15 cellular contexts compared by ENCODE assay signal in the genomic region with DNA sequence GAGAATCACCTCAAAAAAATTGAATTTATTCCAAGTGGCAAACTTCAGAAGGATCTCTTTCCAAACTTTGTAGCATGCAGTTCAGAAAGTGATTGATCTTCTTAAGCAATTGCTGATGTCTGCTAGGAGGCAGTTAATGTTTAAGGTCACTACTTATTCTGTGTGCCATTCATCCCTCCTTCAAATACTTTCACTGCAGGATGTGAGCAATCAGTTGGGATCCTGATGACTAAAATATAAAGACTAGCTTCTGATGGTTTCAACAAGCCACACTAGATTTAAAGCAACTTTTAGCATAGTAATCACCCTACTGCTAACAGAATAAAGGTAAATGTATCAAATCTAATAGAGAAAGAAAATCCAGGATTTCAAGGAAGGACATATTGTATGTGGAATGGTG.
A peak's percentile ranks its signal among the peaks of the same experiment; 100 is the strongest.
DNase-seq lines count a peak whose midpoint lies in the region; ATAC-seq, FAIRE-seq and TF ChIP-seq lines count a peak whose summit lies in the region.
"Had no signal": no experiment of that assay in that cellular context is flagged by ENCODE, and none has a peak within 500 bp of the region (broad histone marks: within the 10 kb centered on the region; RNA-seq: fewer than 3 reads in every experiment).

No MANE protein-coding gene starts in this region.

- peaks cover 2% of the 10 kb centered on the region for H3K36me3 Mint-ChIP-seq in astrocyte (ENCODE audit: low read depth, unreplicated experiment)
- no peaks in the 10 kb centered on the region for H3K36me3 Mint-ChIP-seq in type B pancreatic cell

- no peaks in the 10 kb centered on the region for H3K9me3 ChIP-seq in astrocyte (ENCODE audit: insufficient read depth, low read depth, low read length)

- H3K9me3 Mint-ChIP-seq in astrocyte (ENCODE audit: unreplicated experiment) = no peaks in the 10 kb centered on the region
- H3K9me3 Mint-ChIP-seq in type B pancreatic cell = peaks cover 5% of the 10 kb centered on the region

- no peak for TF ChIP-seq CTCF in astrocyte (IDR thresholded peaks at IDR 0.05; ENCODE audit: insufficient read depth, low read depth, low read length)
- no peak for TF ChIP-seq CTCF in foreskin keratinocyte (conservative IDR thresholded peaks at IDR 0.05)
- no peak for TF ChIP-seq CTCF in type B pancreatic cell (conservative IDR thresholded peaks at IDR 0.05)
- no peak for TF ChIP-seq CTCF in coronary artery (IDR thresholded peaks at IDR 0.05)

- H3K9ac ChIP-seq in astrocyte (ENCODE audit: low read length) = no peak overlapping the region

- H2AFZ ChIP-seq in astrocyte (ENCODE audit: low read depth, low read length) = no peak overlapping the region

- H3K27me3 Mint-ChIP-seq in astrocyte (ENCODE audit: low read depth, unreplicated experiment) (no peaks in the 10 kb centered on the region), type B pancreatic cell (no peaks in the 10 kb centered on the region)

- DNase-seq in HT1080 (ENCODE audit: low read depth) = peak; percentile 66
- peak; percentile 32 for DNase-seq in astrocyte (ENCODE audit: low read depth)
- peak; percentile 13 to 51 for DNase-seq in foreskin keratinocyte
- DNase-seq in type B pancreatic cell (ENCODE audit: extremely low spot score, unreplicated experiment) = no peak
- no peak for DNase-seq in cerebellum (ENCODE audit: low spot score)
- no peak for DNase-seq in NCI-H510A treated with DMSO at 0.1 percent for 48 hours (lab: John Stamatoyannopoulos, UW)
- no peak for DNase-seq in coronary artery (ENCODE audit: low spot score)
- DNase-seq: DMS153, H7, NCI-H1417 treated with DMSO at 0.1 percent for 48 hours, NCI-H1930, NCI-H446, NCI-H748 treated with DMSO at 0.1 percent for 48 hours had no signal

- H3K4me1 Mint-ChIP-seq in astrocyte (ENCODE audit: low read depth, unreplicated experiment) (peaks cover 13% of the 10 kb centered on the region), type B pancreatic cell (ENCODE audit: unreplicated experiment) (peaks cover 6% of the 10 kb centered on the region)

- no peak for FAIRE-seq in astrocyte (lab: Jason Lieb, UNC)

- H3K4me2 ChIP-seq in astrocyte (ENCODE audit: low read length) = peak overlapping the region; percentile 23

- no peaks in the 10 kb centered on the region for H4K20me1 ChIP-seq in astrocyte (ENCODE audit: insufficient read depth, low read length)

- H3K27me3 ChIP-seq in astrocyte (ENCODE audit: insufficient read depth, low read length) (no peaks in the 10 kb centered on the region), foreskin keratinocyte (no peaks in the 10 kb centered on the region)

- no peaks in the 10 kb centered on the region for H3K79me2 ChIP-seq in astrocyte (ENCODE audit: insufficient read depth, low read length)

- H3K4me3 Mint-ChIP-seq in astrocyte (ENCODE audit: unreplicated experiment) = no peak overlapping the region
- peak overlapping the region; percentile 22 for H3K4me3 Mint-ChIP-seq in type B pancreatic cell

- no peak overlapping the region for H3K27ac Mint-ChIP-seq in astrocyte (ENCODE audit: unreplicated experiment)
- no peak overlapping the region for H3K27ac Mint-ChIP-seq in type B pancreatic cell

- ATAC-seq in foreskin keratinocyte = peak; percentile 61
- ATAC-seq: Right ventricle myocardium inferior had no signal

- H3K4me1 ChIP-seq in astrocyte (ENCODE audit: insufficient read depth, low read length) = no peaks in the 10 kb centered on the region
- H3K4me1 ChIP-seq in foreskin keratinocyte = peaks cover 7% of the 10 kb centered on the region

- H3K27ac ChIP-seq in astrocyte (ENCODE audit: low read depth, low read length) (no peak overlapping the region), foreskin keratinocyte (no peak overlapping the region), coronary artery (no peak overlapping the region)
- H3K27ac ChIP-seq: C4-2B had no signal

- no peaks in the 10 kb centered on the region for H3K36me3 ChIP-seq in astrocyte (ENCODE audit: insufficient read depth, low read length)

- H3K4me3 ChIP-seq in astrocyte (ENCODE audit: insufficient read depth, low read depth, low read length) = no peak overlapping the region
- H3K4me3 ChIP-seq in coronary artery = no peak overlapping the region

Comparison
In these comparisons a context has a peak if more than half of its experiments do, and no peak if none do; other contexts are left out.
1. DNase-seq: peak in HT1080 (single experiment), astrocyte (single experiment) and foreskin keratinocyte (2 of 2); none in type B pancreatic cell (single experiment), cerebellum (single experiment), NCI-H510A treated with DMSO at 0.1 percent for 48 hours (single experiment) and coronary artery (single experiment).